12 cellular contexts compared by ENCODE assay signal in the genomic region with DNA sequence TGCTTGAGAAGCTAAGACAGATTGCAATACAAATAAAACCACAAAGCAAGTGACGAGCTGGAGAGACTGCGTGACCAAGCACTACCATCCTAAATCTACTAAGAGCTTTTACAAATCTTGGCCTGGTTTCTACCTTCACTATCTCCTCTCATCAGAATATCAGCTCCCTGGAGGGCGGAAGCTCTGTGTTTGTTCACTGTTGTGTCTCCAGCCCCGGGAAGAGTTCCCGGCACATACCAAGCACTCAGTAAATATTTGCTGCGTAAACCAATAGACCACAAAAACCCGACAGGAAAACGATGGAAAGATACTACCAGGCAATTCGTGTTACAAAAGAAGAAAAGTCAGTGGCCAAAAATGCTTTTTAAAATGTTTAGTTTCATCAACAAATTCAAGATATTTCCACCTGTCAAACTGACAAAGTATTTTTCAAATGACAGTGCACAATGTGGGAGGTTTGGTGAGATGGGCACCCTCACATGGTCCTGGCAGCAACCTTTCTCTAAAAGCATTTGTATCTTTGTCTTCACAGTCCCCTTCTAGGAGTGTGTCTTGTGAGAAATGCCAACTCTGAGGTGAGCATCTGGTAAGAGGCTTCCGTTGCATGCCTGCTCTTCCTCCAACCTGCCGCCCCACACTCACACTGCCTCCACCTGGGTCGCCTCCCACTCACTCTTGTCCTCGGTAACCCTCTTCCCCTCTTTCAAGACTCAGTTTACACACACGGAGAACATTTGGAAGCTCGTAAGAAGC. TPM values are rescaled to one million over a fixed set of nuclear protein-coding genes. Genes with fewer than 3 reads are reported as not detected.
DNase-seq lines count a peak whose midpoint lies in the region; ATAC-seq, FAIRE-seq and TF ChIP-seq lines count a peak whose summit lies in the region.
"Had no signal": no experiment of that assay in that cellular context is flagged by ENCODE, and none has a peak within 500 bp of the region (broad histone marks: within the 10 kb centered on the region; RNA-seq: fewer than 3 reads in every experiment).

No MANE protein-coding gene starts in this region.

- peak; percentile 19 for DNase-seq in DND-41
- DNase-seq in M059J (ENCODE audit: low read depth): peak; percentile 97
- DNase-seq in astrocyte (ENCODE audit: low read depth): peak; percentile 95
- DNase-seq in natural killer cell: no peak
- DNase-seq in Kasumi-1 (lab: John Stamatoyannopoulos, UW): no peak
- no peak for DNase-seq in activated CD4-positive, alpha-beta memory T cell treated with anti-CD3 and anti-CD28 coated beads, Interleukin-2, amount 10 ng/mL, durations not matched to agents 7 days and 5 days
- no peak for DNase-seq in cortex of kidney (lab: John Stamatoyannopoulos, UW)
- DNase-seq: activated CD4-positive, alpha-beta T cell treated with anti-CD3 and anti-CD28 coated beads, Interleukin-2, amount 50 U/mL, for 4 hours; caudate nucleus; H7; nucleus accumbens had no signal

- H3K9ac ChIP-seq in DND-41 (ENCODE audit: low read depth, low read length): no peak overlapping the region
- no peak overlapping the region for H3K9ac ChIP-seq in astrocyte (ENCODE audit: low read length)

- CTCF ChIA-PET in activated CD4-positive, alpha-beta memory T cell treated with anti-CD3 and anti-CD28 coated beads, Interleukin-2, amount 10 ng/mL, durations not matched to agents 7 days and 5 days (lab: Charles Lee): interaction anchor here (0.6 kb wide), 1 partner anchor 185 kb away, joined by 3 read pairs; no protein-coding TSS in a partner anchor

- H3K9me3 Mint-ChIP-seq in astrocyte (ENCODE audit: unreplicated experiment) (peaks cover 25% of the 10 kb centered on the region), natural killer cell (no peaks in the 10 kb centered on the region)
- H3K9me3 Mint-ChIP-seq in activated CD4-positive, alpha-beta memory T cell treated with anti-CD3 and anti-CD28 coated beads, Interleukin-2, amount 10 ng/mL, durations not matched to agents 7 days and 5 days: no peaks in the 10 kb centered on the region

- FAIRE-seq in astrocyte (lab: Jason Lieb, UNC): peak; percentile 96

- H2AFZ ChIP-seq in DND-41 (ENCODE audit: low read depth, low read length): no peak overlapping the region
- H2AFZ ChIP-seq in astrocyte (ENCODE audit: low read depth, low read length): no peak overlapping the region

- intact Hi-C loops in natural killer cell (cut with micrococcal nuclease): loop anchor here (2.0 to 5.0 kb wide), 2 partner anchors 29 to 75 kb away; no protein-coding TSS in a partner anchor

- H3K4me1 Mint-ChIP-seq in astrocyte (ENCODE audit: low read depth, unreplicated experiment): peaks cover 29% of the 10 kb centered on the region
- H3K4me1 Mint-ChIP-seq in natural killer cell: peaks cover 29 to 58% of the 10 kb centered on the region in 2 donors
- H3K4me1 Mint-ChIP-seq in activated CD4-positive, alpha-beta memory T cell treated with anti-CD3 and anti-CD28 coated beads, Interleukin-2, amount 10 ng/mL, durations not matched to agents 7 days and 5 days: peaks cover 23% of the 10 kb centered on the region

- H3K27ac ChIP-seq in DND-41 (ENCODE audit: low read length): no peak overlapping the region
- H3K27ac ChIP-seq in astrocyte (ENCODE audit: low read depth, low read length): no peak overlapping the region

- POLR2A ChIA-PET in activated CD4-positive, alpha-beta memory T cell treated with anti-CD3 and anti-CD28 coated beads, Interleukin-2, amount 10 ng/mL, durations not matched to agents 7 days and 5 days (lab: Charles Lee): no interaction called here

- H3K79me2 ChIP-seq in DND-41 (ENCODE audit: insufficient read depth, low read length) (no peaks in the 10 kb centered on the region), astrocyte (ENCODE audit: insufficient read depth, low read length) (no peaks in the 10 kb centered on the region)

- H3K27me3 ChIP-seq in DND-41 (ENCODE audit: insufficient read depth, low read length, poor library complexity): peaks cover 10% of the 10 kb centered on the region
- H3K27me3 ChIP-seq in astrocyte (ENCODE audit: insufficient read depth, low read length): peaks cover 2% of the 10 kb centered on the region

- H3K4me2 ChIP-seq in DND-41 (ENCODE audit: insufficient read depth, low read length): no peak overlapping the region
- H3K4me2 ChIP-seq in astrocyte (ENCODE audit: low read length): peak overlapping the region; percentile 25

- ATAC-seq in DND-41 (ENCODE audit: insufficient read depth, low read depth) (peak; percentile 72), natural killer cell (no peak), GM19324 (IDR thresholded peaks at IDR 0.05; ENCODE audit: low FRiP score, unreplicated experiment) (no peak)

- TF ChIP-seq CTCF in DND-41 (IDR thresholded peaks at IDR 0.05; ENCODE audit: borderline replicate concordance, extremely low read depth, low read length, poor library complexity, severe bottlenecking): no peak
- TF ChIP-seq CTCF in astrocyte (IDR thresholded peaks at IDR 0.05; ENCODE audit: insufficient read depth, low read depth, low read length): no peak
- TF ChIP-seq CTCF in natural killer cell (IDR thresholded peaks at IDR 0.05): no peak

- H3K4me3 ChIP-seq in DND-41 (ENCODE audit: low read depth in 1 of 2, low read length in 2 of 2) (no peak overlapping the region), astrocyte (ENCODE audit: insufficient read depth, low read depth, low read length) (no peak overlapping the region)

- H3K27ac Mint-ChIP-seq in astrocyte (ENCODE audit: unreplicated experiment) (peak overlapping the region; percentile 55), natural killer cell (peak overlapping the region; percentile 27 to 90)
- H3K27ac Mint-ChIP-seq in activated CD4-positive, alpha-beta memory T cell treated with anti-CD3 and anti-CD28 coated beads, Interleukin-2, amount 10 ng/mL, durations not matched to agents 7 days and 5 days: no peak overlapping the region

- H3K9me3 ChIP-seq in DND-41 (ENCODE audit: insufficient read depth, low read length, severe bottlenecking): no peaks in the 10 kb centered on the region
- peaks cover 8% of the 10 kb centered on the region for H3K9me3 ChIP-seq in astrocyte (ENCODE audit: insufficient read depth, low read depth, low read length)

- H3K4me3 Mint-ChIP-seq in astrocyte (ENCODE audit: unreplicated experiment) (no peak overlapping the region), natural killer cell (peak overlapping the region; percentile 69)
- no peak overlapping the region for H3K4me3 Mint-ChIP-seq in activated CD4-positive, alpha-beta memory T cell treated with anti-CD3 and anti-CD28 coated beads, Interleukin-2, amount 10 ng/mL, durations not matched to agents 7 days and 5 days

- H3K36me3 Mint-ChIP-seq in astrocyte (ENCODE audit: low read depth, unreplicated experiment): peaks cover 12% of the 10 kb centered on the region
- H3K36me3 Mint-ChIP-seq in natural killer cell: no peaks in the 10 kb centered on the region
- H3K36me3 Mint-ChIP-seq in activated CD4-positive, alpha-beta memory T cell treated with anti-CD3 and anti-CD28 coated beads, Interleukin-2, amount 10 ng/mL, durations not matched to agents 7 days and 5 days (ENCODE audit: low read depth): no peaks in the 10 kb centered on the region

- no peaks in the 10 kb centered on the region for H3K27me3 Mint-ChIP-seq in astrocyte (ENCODE audit: low read depth, unreplicated experiment)
- no peaks in the 10 kb centered on the region for H3K27me3 Mint-ChIP-seq in natural killer cell (ENCODE audit: low read depth in 2 of 2)
- H3K27me3 Mint-ChIP-seq in activated CD4-positive, alpha-beta memory T cell treated with anti-CD3 and anti-CD28 coated beads, Interleukin-2, amount 10 ng/mL, durations not matched to agents 7 days and 5 days: peaks cover 6% of the 10 kb centered on the region

- H4K20me1 ChIP-seq in DND-41 (ENCODE audit: insufficient read depth, low read length) (no peaks in the 10 kb centered on the region), astrocyte (ENCODE audit: insufficient read depth, low read length) (no peaks in the 10 kb centered on the region)

- H3K4me1 ChIP-seq in DND-41 (ENCODE audit: insufficient read depth, low read length) (no peaks in the 10 kb centered on the region; the same call in 1 of the 2 replicates), astrocyte (ENCODE audit: insufficient read depth, low read length) (peaks cover 29% of the 10 kb centered on the region)

- H3K36me3 ChIP-seq in DND-41 (ENCODE audit: insufficient read depth, low read length) (no peaks in the 10 kb centered on the region), astrocyte (ENCODE audit: insufficient read depth, low read length) (no peaks in the 10 kb centered on the region)

RNA-seq across cellular contexts. Expression of a gene that starts 34.7 kb away (rescaled TPM):
- total RNA-seq in M059J (2014; rRNA removed; shearing (Covaris generic)): 0.25 TPM in 1 of 2 replicates, not detected in the other
- total RNA-seq in astrocyte (not detected in 2 replicates), natural killer cell (10 to 100 TPM; 16.0 to 23.9 (median 20.5) TPM)
- total RNA-seq in activated CD4-positive, alpha-beta memory T cell treated with anti-CD3 and anti-CD28 coated beads, Interleukin-2, amount 10 ng/mL, durations not matched to agents 7 days and 5 days: not detected
- total RNA-seq: H7 had no signal

RNA-seq across cellular contexts. Expression of a gene that starts 45.7 kb away (rescaled TPM):
- not detected in 2 replicates for total RNA-seq in M059J (2014; rRNA removed; shearing (Covaris generic))
- total RNA-seq in astrocyte (1.9 and 2.6 TPM in 2 replicates), natural killer cell (10 to 100 TPM in 2 of 3 donors, 1 to 10 TPM in 1; 8.8 to 13.2 (median 11.2) TPM)
- total RNA-seq in activated CD4-positive, alpha-beta memory T cell treated with anti-CD3 and anti-CD28 coated beads, Interleukin-2, amount 10 ng/mL, durations not matched to agents 7 days and 5 days: not detected
- total RNA-seq: H7 had no signal

Comparison
In these comparisons a context has a peak if more than half of its experiments do, and no peak if none do; other contexts are left out.
1. DNase-seq: peak in DND-41 (single experiment), M059J (single experiment) and astrocyte (single experiment); none in natural killer cell (single experiment), Kasumi-1 (0 of 2), activated CD4-positive, alpha-beta memory T cell treated with anti-CD3 and anti-CD28 coated beads, Interleukin-2, amount 10 ng/mL, durations not matched to agents 7 days and 5 days (single experiment) and cortex of kidney (single experiment).
2. RNA of a gene that starts 34.7 kb away (total RNA-seq): 16.0 to 23.9 TPM in natural killer cell; 0.25 TPM in M059J, not detected in activated CD4-positive, alpha-beta memory T cell treated with anti-CD3 and anti-CD28 coated beads, Interleukin-2, amount 10 ng/mL, durations not matched to agents 7 days and 5 days and not detected in astrocyte; every median in the first group is over 10 times any median in the second.